ENCODE assay signal across 9 cellular contexts in the genomic region with DNA sequence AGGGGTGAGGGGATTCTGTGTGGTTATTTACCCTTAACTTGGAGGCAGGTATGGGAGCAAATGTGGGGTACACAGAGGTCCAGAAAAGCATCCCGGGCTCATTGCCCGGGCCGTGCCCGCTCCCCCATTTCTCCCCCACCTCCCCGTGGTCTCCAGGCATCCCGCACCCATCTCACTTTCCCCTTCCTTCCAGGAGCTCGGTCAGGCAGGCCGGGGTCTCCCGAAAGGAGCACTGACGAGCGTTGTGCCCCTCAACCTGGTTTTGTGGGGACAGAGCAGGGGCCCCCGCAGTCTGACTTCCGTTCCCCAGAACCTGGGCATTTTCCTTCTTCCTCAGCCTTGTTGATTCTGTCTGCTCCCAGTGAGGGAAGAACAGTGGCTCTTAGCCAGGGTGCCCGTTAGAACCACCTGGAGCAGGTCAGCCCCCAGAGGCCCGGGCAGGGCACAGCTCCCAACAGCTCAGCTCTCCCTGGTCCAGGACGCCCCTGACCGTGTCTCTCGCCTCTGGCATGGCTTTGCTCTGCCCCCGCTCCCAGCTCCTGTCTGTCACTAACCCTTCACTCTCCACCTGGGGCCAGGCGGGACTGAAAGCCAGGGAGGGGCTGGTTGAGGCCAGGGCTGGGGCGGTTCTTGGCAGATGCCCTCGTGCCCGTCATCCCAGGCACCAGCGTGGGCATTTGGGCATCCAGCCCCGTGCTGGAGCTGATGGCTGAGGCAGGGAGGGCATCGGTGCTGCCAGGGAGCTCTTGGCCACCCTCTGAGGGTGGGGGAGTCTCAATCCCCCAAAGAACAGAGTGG. TPM values are rescaled to one million over a fixed set of nuclear protein-coding genes. Genes with fewer than 3 reads are reported as not detected.
DNase-seq lines count a peak whose midpoint lies in the region; TF ChIP-seq lines count a peak whose summit lies in the region.
"Had no signal": no experiment of that assay in that cellular context is flagged by ENCODE, and none has a peak within 500 bp of the region (broad histone marks: within the 10 kb centered on the region; RNA-seq: fewer than 3 reads in every experiment).

No MANE protein-coding gene starts in this region.

- TF ChIP-seq CTCF in RWPE1 (conservative IDR thresholded peaks at IDR 0.05; ENCODE audit: low read depth) (no peak), liver (IDR thresholded peaks at IDR 0.05; ENCODE audit: low read depth, low read length, missing input control) (no peak)

- H3K27ac ChIP-seq in RWPE1 (peak overlapping the region; percentile 99), liver (ENCODE audit: low read depth in 1 of 2, low read length in 2 of 2) (peak overlapping the region; percentile 91 to 98), substantia nigra (ENCODE audit: low read depth, low read length, poor library complexity, severe bottlenecking) (peak overlapping the region; percentile 51)

- 53% methylated on average over 26 of the region's 26 CpGs for WGBS in liver

- no peak for DNase-seq in RWPE1 (ENCODE audit: low spot score)
- peak; percentile 86 for DNase-seq in cerebellar cortex (ENCODE audit: low spot score)
- peak in 6 of 49 donors; percentile 2 to 91 (median 41) for DNase-seq in substantia nigra (lab: John Stamatoyannopoulos, UW)
- DNase-seq in GM19240 (ENCODE audit: insufficient read length, low spot score): no peak
- no peak for DNase-seq in midbrain (lab: John Stamatoyannopoulos, UW)
- DNase-seq in activated effector memory CD4-positive, alpha-beta T cell treated with anti-CD3 and anti-CD28 coated beads, Interleukin-2, amount 50 U/mL, for 16 hours: no peak
- DNase-seq: activated effector memory CD4-positive, alpha-beta T cell treated with Interleukin-2 at 50 U/mL for 16 hours; NCI-H510A treated with DMSO at 0.1 percent for 48 hours had no signal

- POLR2A ChIA-PET in RWPE1 (lab: Yijun Ruan, JAX; ENCODE audit: low non-redundant PET): no interaction called here

- H3K27me3 ChIP-seq in liver (ENCODE audit: control insufficient read depth in 4 of 4, insufficient read depth in 4 of 4, low read length in 3 of 4): no peaks in the 10 kb centered on the region

- CTCF ChIA-PET in RWPE1 (lab: Yijun Ruan, JAX): interaction anchor here (0.6 kb wide), 1 partner anchor 31 kb away, joined by 5 read pairs; no protein-coding TSS in a partner anchor

- peaks cover 21 to 95% (median 78%) of the 10 kb centered on the region in 4 donors for H3K4me1 ChIP-seq in liver (ENCODE audit: control insufficient read depth in 4 of 4, insufficient read depth in 4 of 4, low read length in 3 of 4)

- H3K36me3 ChIP-seq in liver (ENCODE audit: control insufficient read depth in 4 of 4, insufficient read depth in 3 of 4, low read depth in 1 of 4, low read length in 3 of 4): peaks cover 0 to 6% (median 3%) of the 10 kb centered on the region in 4 donors

- TF ChIP-seq RAD21 in liver (IDR thresholded peaks at IDR 0.05): no peak

- H3K9me3 ChIP-seq in liver (ENCODE audit: control insufficient read depth in 4 of 4, low read length in 3 of 4): no peaks in the 10 kb centered on the region

- peak overlapping the region in 2 of 3 donors; percentile 28 to 35 for H3K4me3 ChIP-seq in liver (ENCODE audit: low read depth in 1 of 3, low read length in 3 of 3)

- H3K9ac ChIP-seq in liver (ENCODE audit: low read depth in 1 of 2, low read length in 2 of 2): peak overlapping the region; percentile 22 to 59

TF ChIP-seq in liver, 16 proteins besides CTCF, POLR2A, EP300 and RAD21:
- TF ChIP-seq FOXA1 (IDR thresholded peaks at IDR 0.05) (no peak), FOXA2 (IDR thresholded peaks at IDR 0.05) (no peak), RXRA (IDR thresholded peaks at IDR 0.05) (peak in 1 of 2 donors; percentile 22), GABPA (IDR thresholded peaks at IDR 0.05 in 1 of 2, conservative IDR thresholded peaks at IDR 0.05 in 1 of 2) (no peak)
- TF ChIP-seq, protein P1, sequence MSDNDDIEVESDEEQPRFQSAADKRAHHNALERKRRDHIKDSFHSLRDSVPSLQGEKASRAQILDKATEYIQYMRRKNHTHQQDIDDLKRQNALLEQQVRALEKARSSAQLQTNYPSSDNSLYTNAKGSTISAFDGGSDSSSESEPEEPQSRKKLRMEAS (IDR thresholded peaks at IDR 0.05): no peak
- TF ChIP-seq, protein P2, sequence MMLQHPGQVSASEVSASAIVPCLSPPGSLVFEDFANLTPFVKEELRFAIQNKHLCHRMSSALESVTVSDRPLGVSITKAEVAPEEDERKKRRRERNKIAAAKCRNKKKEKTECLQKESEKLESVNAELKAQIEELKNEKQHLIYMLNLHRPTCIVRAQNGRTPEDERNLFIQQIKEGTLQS (IDR thresholded peaks at IDR 0.05): no peak

RNA-seq across cellular contexts. Expression of a gene that starts 12.5 kb away (rescaled TPM):
- 10 to 100 TPM; 22.4 to 40.3 TPM for total RNA-seq in liver
- 10 to 100 TPM; 32.3 to 43.4 TPM for polyA plus RNA-seq in liver

RNA-seq across cellular contexts. Expression of a gene that starts 53.2 kb away (rescaled TPM):
- total RNA-seq in liver: 10 to 100 TPM in 1 of 2 donors, 1 to 10 TPM in 1; 4.1 to 14.0 TPM
- polyA plus RNA-seq in liver: 1 to 10 TPM; 4.0 to 5.3 TPM

RNA-seq across cellular contexts. Expression of a gene that starts 53.5 kb away (rescaled TPM):
- under 1 TPM; 0.42 to 0.70 TPM for total RNA-seq in liver
- under 1 TPM; 0.33 to 0.75 TPM for polyA plus RNA-seq in liver

RNA-seq across cellular contexts. Expression of a gene that starts 56.2 kb away (rescaled TPM):
- 10 to 100 TPM; 15.9 to 35.7 TPM for total RNA-seq in liver
- 10 to 100 TPM; 21.9 to 29.9 TPM for polyA plus RNA-seq in liver
